In genomic region chr6:52392944-52393343, GRCh38 we compare ENCODE assay signal across 13 cellular contexts. TPM values are rescaled to one million over a fixed set of nuclear protein-coding genes. Genes with fewer than 3 reads are reported as not detected.
A peak's percentile ranks its signal among the peaks of the same experiment; 100 is the strongest.
DNase-seq lines count a peak whose midpoint lies in the region; ATAC-seq and TF ChIP-seq lines count a peak whose summit lies in the region.
"Had no signal": no experiment of that assay in that cellular context is flagged by ENCODE, and none has a peak within 500 bp of the region (broad histone marks: within the 10 kb centered on the region; RNA-seq: fewer than 3 reads in every experiment).

No MANE protein-coding gene starts in this region.

- H3K27me3 Mint-ChIP-seq in activated naive CD8-positive, alpha-beta T cell treated with anti-CD3 and anti-CD28 coated beads, Interleukin-2, amount 10 ng/mL, durations not matched to agents 7 days and 5 days = no peaks in the 10 kb centered on the region

- no peak for TF ChIP-seq CTCF in AG04449 (IDR thresholded peaks at IDR 0.05; ENCODE audit: insufficient read depth, low read length, missing control alignments)

- H3K4me3 Mint-ChIP-seq in activated naive CD8-positive, alpha-beta T cell treated with anti-CD3 and anti-CD28 coated beads, Interleukin-2, amount 10 ng/mL, durations not matched to agents 7 days and 5 days = no peak overlapping the region

- POLR2A ChIA-PET in AG04449 (lab: Yijun Ruan, JAX) = no interaction called here
- POLR2A ChIA-PET in activated naive CD8-positive, alpha-beta T cell treated with anti-CD3 and anti-CD28 coated beads, Interleukin-2, amount 10 ng/mL, durations not matched to agents 7 days and 5 days (lab: Charles Lee) = interaction anchor here (3.8 to 4.6 kb wide), 2 partner anchors 30 to 108 kb away, joined by 34 to 55 read pairs; partner anchors contain the start of genes MCM3 and PAQR8

- ATAC-seq in activated naive CD8-positive, alpha-beta T cell treated with anti-CD3 and anti-CD28 coated beads, Interleukin-2, amount 10 ng/mL, durations not matched to agents 7 days and 5 days (ENCODE audit: low read depth) = no peak
- ATAC-seq in GM18867 (IDR thresholded peaks at IDR 0.05; ENCODE audit: unreplicated experiment) = no peak
- ATAC-seq in GM19328 (IDR thresholded peaks at IDR 0.05; ENCODE audit: unreplicated experiment) = no peak
- ATAC-seq in HG03439 (IDR thresholded peaks at IDR 0.05; ENCODE audit: unreplicated experiment) = no peak
- ATAC-seq: Panc1 had no signal

- no peak overlapping the region for H3K4me3 ChIP-seq in AG04449 (ENCODE audit: low read depth, low read length)
- H3K4me3 ChIP-seq: esophagus squamous epithelium had no signal

- peak; percentile 61 for DNase-seq in AG04449 (ENCODE audit: low read depth, low spot score)
- DNase-seq in GM03348 (ENCODE audit: low spot score) = peak; percentile 51
- no peak for DNase-seq in activated naive CD8-positive, alpha-beta T cell treated with anti-CD3 and anti-CD28 coated beads, Interleukin-2, amount 10 ng/mL, durations not matched to agents 7 days and 5 days
- peak; percentile 61 for DNase-seq in fibroblast of peridontal ligament (ENCODE audit: extremely low read depth)
- DNase-seq in HT-29 (ENCODE audit: low spot score) = no peak
- DNase-seq: esophagus squamous epithelium, MM.1S, retina, T1000 had no signal

- no peaks in the 10 kb centered on the region for H3K9me3 Mint-ChIP-seq in activated naive CD8-positive, alpha-beta T cell treated with anti-CD3 and anti-CD28 coated beads, Interleukin-2, amount 10 ng/mL, durations not matched to agents 7 days and 5 days

- CTCF ChIA-PET in AG04449 (lab: Yijun Ruan, JAX) = interaction anchor here (0.6 to 7.6 kb wide), 5 partner anchors 8 to 196 kb away, joined by 3 to 54 read pairs (median 3); partner anchors contain the start of gene MCM3

- H3K4me1 Mint-ChIP-seq in activated naive CD8-positive, alpha-beta T cell treated with anti-CD3 and anti-CD28 coated beads, Interleukin-2, amount 10 ng/mL, durations not matched to agents 7 days and 5 days = peaks cover 76% of the 10 kb centered on the region

- H3K36me3 Mint-ChIP-seq in activated naive CD8-positive, alpha-beta T cell treated with anti-CD3 and anti-CD28 coated beads, Interleukin-2, amount 10 ng/mL, durations not matched to agents 7 days and 5 days = peaks cover 6% of the 10 kb centered on the region

- peak overlapping the region; percentile 8 for H3K27ac Mint-ChIP-seq in activated naive CD8-positive, alpha-beta T cell treated with anti-CD3 and anti-CD28 coated beads, Interleukin-2, amount 10 ng/mL, durations not matched to agents 7 days and 5 days

RNA-seq across cellular contexts. Expression of gene EFHC1, which starts 27.2 kb away (rescaled TPM):
- total RNA-seq in activated naive CD8-positive, alpha-beta T cell treated with anti-CD3 and anti-CD28 coated beads, Interleukin-2, amount 10 ng/mL, durations not matched to agents 7 days and 5 days = 1 to 10 TPM; 4.2 to 5.1 TPM
- 9.1 and 9.4 TPM in 2 replicates for total RNA-seq in HT-29 (2014; rRNA removed; shearing (Covaris generic))

RNA-seq across cellular contexts. Expression of gene PAQR8, which starts 31.0 kb away (rescaled TPM):
- 10 to 100 TPM; 25.7 to 26.4 TPM for total RNA-seq in activated naive CD8-positive, alpha-beta T cell treated with anti-CD3 and anti-CD28 coated beads, Interleukin-2, amount 10 ng/mL, durations not matched to agents 7 days and 5 days
- 0.89 and 1.3 TPM in 2 replicates for total RNA-seq in HT-29 (2014; rRNA removed; shearing (Covaris generic))

Comparison
In these comparisons a context has a peak if more than half of its experiments do, and no peak if none do; other contexts are left out.
1. DNase-seq: peak in AG04449 (single experiment), GM03348 (single experiment) and fibroblast of peridontal ligament (single experiment); none in activated naive CD8-positive, alpha-beta T cell treated with anti-CD3 and anti-CD28 coated beads, Interleukin-2, amount 10 ng/mL, durations not matched to agents 7 days and 5 days (single experiment) and HT-29 (single experiment).
2. RNA of gene PAQR8, which starts 31.0 kb away (total RNA-seq): 25.7 to 26.4 TPM in activated naive CD8-positive, alpha-beta T cell treated with anti-CD3 and anti-CD28 coated beads, Interleukin-2, amount 10 ng/mL, durations not matched to agents 7 days and 5 days; 0.89 to 1.3 TPM in HT-29; every median in the first group is over 10 times any median in the second.